In the genomic region with DNA sequence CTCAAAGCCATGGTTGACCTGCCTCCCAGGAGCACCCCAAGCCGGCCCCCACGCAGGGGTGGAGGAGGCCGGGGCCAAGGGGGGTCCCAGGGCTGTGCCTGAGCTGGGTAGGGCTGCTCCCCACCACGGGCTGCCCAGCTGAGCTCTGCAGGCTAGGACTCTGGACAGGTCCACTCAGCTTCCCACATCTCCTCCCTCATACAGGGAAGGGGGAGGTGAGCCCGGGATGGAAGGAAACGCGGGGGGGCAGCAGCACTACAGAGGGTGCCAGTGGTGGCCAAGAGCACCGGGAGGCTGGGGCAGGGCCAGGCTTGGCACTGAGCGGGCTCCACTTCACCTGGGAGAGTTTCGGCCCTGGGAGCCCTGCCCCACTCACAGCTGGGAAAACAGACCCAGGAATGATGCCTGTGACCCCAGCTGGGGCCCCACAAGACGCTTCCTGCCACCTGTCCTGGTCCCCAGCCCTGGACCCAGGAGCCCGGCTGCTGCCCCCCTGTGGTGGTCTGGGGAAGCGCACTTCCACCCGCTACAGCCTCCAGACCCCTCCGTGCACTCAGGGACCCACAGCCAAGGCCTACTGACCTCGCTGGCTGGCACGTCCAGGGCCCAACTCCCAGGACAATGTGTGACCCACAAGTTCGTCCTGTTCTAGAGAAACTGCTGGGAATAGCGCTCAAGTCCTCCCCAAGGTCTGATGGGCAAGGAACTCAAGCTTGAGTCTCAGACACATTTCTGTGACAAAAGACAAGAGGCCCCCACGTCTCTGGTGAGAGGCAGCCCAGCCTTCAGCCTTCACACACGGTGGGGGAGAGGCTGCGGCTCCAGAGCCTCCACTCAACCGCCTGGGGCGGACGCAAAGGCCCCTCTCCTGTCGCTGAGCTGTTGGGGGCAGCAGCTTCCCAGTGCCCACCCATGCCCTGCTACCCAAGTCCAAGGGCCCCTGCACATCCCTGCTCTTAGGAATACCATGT, we compare ENCODE assay signal across 8 cellular contexts.
DNase-seq lines count a peak whose midpoint lies in the region; ATAC-seq and TF ChIP-seq lines count a peak whose summit lies in the region.

No MANE protein-coding gene starts in this region.

- peak; percentile 35 for ATAC-seq in activated naive CD8-positive, alpha-beta T cell treated with anti-CD3 and anti-CD28 coated beads, Interleukin-2, amount 50 U/mL, for 24 hours
- ATAC-seq in GM19324 (IDR thresholded peaks at IDR 0.05; ENCODE audit: low FRiP score, unreplicated experiment): no peak
- no peak for ATAC-seq in HG02938 (IDR thresholded peaks at IDR 0.05; ENCODE audit: unreplicated experiment)

- H3K36me3 Mint-ChIP-seq in T-helper 1 cell treated with Interleukin-12 subunit alpha and Interleukin-12 subunit beta and Interleukin-4 antibody, amounts not matched to agents 30 μg/mL and 1 μg/mL, for 36 hours (ENCODE audit: low read depth): peaks cover 4% of the 10 kb centered on the region
- H3K36me3 Mint-ChIP-seq in activated naive CD8-positive, alpha-beta T cell treated with anti-CD3 and anti-CD28 coated beads, Interleukin-2, amount 50 U/mL, for 24 hours (ENCODE audit: low read depth): peaks cover 2% of the 10 kb centered on the region

- peaks cover 7% of the 10 kb centered on the region for H3K4me1 Mint-ChIP-seq in T-helper 1 cell treated with Interleukin-12 subunit alpha and Interleukin-12 subunit beta and Interleukin-4 antibody, amounts not matched to agents 30 μg/mL and 1 μg/mL, for 36 hours (ENCODE audit: low read depth)
- peaks cover 36% of the 10 kb centered on the region for H3K4me1 Mint-ChIP-seq in activated naive CD8-positive, alpha-beta T cell treated with anti-CD3 and anti-CD28 coated beads, Interleukin-2, amount 50 U/mL, for 24 hours

- TF ChIP-seq EP300 in Ishikawa (IDR thresholded peaks at IDR 0.05; ENCODE audit: borderline replicate concordance): no peak

- peak overlapping the region; percentile 80 for H3K27ac Mint-ChIP-seq in T-helper 1 cell treated with Interleukin-12 subunit alpha and Interleukin-12 subunit beta and Interleukin-4 antibody, amounts not matched to agents 30 μg/mL and 1 μg/mL, for 36 hours
- H3K27ac Mint-ChIP-seq in activated naive CD8-positive, alpha-beta T cell treated with anti-CD3 and anti-CD28 coated beads, Interleukin-2, amount 50 U/mL, for 24 hours: peak overlapping the region; percentile 29

- H3K4me3 Mint-ChIP-seq in T-helper 1 cell treated with Interleukin-12 subunit alpha and Interleukin-12 subunit beta and Interleukin-4 antibody, amounts not matched to agents 30 μg/mL and 1 μg/mL, for 36 hours: peak overlapping the region; percentile 59
- peak overlapping the region; percentile 51 for H3K4me3 Mint-ChIP-seq in activated naive CD8-positive, alpha-beta T cell treated with anti-CD3 and anti-CD28 coated beads, Interleukin-2, amount 50 U/mL, for 24 hours

- peak; percentile 48; the same call in 1 of the 2 replicates for TF ChIP-seq RAD21 in Ishikawa (IDR thresholded peaks at IDR 0.05; ENCODE audit: low read depth)

- no peaks in the 10 kb centered on the region for H3K9me3 Mint-ChIP-seq in T-helper 1 cell treated with Interleukin-12 subunit alpha and Interleukin-12 subunit beta and Interleukin-4 antibody, amounts not matched to agents 30 μg/mL and 1 μg/mL, for 36 hours
- H3K9me3 Mint-ChIP-seq in activated naive CD8-positive, alpha-beta T cell treated with anti-CD3 and anti-CD28 coated beads, Interleukin-2, amount 50 U/mL, for 24 hours: no peaks in the 10 kb centered on the region

- DNase-seq in EH (ENCODE audit: low read depth): peak; percentile 65
- DNase-seq in activated naive CD8-positive, alpha-beta T cell treated with anti-CD3 and anti-CD28 coated beads, Interleukin-2, amount 50 U/mL, for 24 hours: peak; percentile 90
- DNase-seq in iPS-NIHi11 (ENCODE audit: low spot score): peak; percentile 92
- DNase-seq in stimulated activated CD4-positive, alpha-beta T cell treated with anti-CD3 and anti-CD28 coated beads, Interleukin-2, amount 100 ng/mL, for 24 hours: peak; percentile 85 to 86

- no peaks in the 10 kb centered on the region for H3K27me3 Mint-ChIP-seq in T-helper 1 cell treated with Interleukin-12 subunit alpha and Interleukin-12 subunit beta and Interleukin-4 antibody, amounts not matched to agents 30 μg/mL and 1 μg/mL, for 36 hours (ENCODE audit: low read depth)
- H3K27me3 Mint-ChIP-seq in activated naive CD8-positive, alpha-beta T cell treated with anti-CD3 and anti-CD28 coated beads, Interleukin-2, amount 50 U/mL, for 24 hours: no peaks in the 10 kb centered on the region

TF ChIP-seq in Ishikawa, 13 proteins besides CTCF, POLR2A, EP300 and RAD21:
- TF ChIP-seq, protein P1, sequence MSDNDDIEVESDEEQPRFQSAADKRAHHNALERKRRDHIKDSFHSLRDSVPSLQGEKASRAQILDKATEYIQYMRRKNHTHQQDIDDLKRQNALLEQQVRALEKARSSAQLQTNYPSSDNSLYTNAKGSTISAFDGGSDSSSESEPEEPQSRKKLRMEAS (IDR thresholded peaks at IDR 0.05): no peak
- TF ChIP-seq, protein P2, sequence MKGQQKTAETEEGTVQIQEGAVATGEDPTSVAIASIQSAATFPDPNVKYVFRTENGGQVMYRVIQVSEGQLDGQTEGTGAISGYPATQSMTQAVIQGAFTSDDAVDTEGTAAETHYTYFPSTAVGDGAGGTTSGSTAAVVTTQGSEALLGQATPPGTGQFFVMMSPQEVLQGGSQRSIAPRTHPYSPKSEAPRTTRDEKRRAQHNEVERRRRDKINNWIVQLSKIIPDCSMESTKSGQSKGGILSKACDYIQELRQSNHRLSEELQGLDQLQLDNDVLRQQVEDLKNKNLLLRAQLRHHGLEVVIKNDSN (IDR thresholded peaks at IDR 0.05): no peak
- no peak for TF ChIP-seq TEAD4 (IDR thresholded peaks at IDR 0.05)
TF ChIP-seq in Ishikawa: peak in this region for 0.
